8 cellular contexts compared by ENCODE assay signal in genomic region chr2:143937563-143938346, GRCh38.
A peak's percentile ranks its signal among the peaks of the same experiment; 100 is the strongest.
DNase-seq lines count a peak whose midpoint lies in the region; ATAC-seq and TF ChIP-seq lines count a peak whose summit lies in the region.

No MANE protein-coding gene starts in this region.

- H3K9me3 ChIP-seq in adrenal gland (replicated peaks in 1 of 3) (no peaks in the 10 kb centered on the region), stomach smooth muscle (ENCODE audit: control insufficient read depth in 2 of 2, low read length in 2 of 2) (no peaks in the 10 kb centered on the region)

- H3K4me3 Mint-ChIP-seq in activated T-cell treated with anti-CD3 and anti-CD28 coated beads, Interleukin-2, amount 50 U/mL, for 4 hours: peak overlapping the region; percentile 20
- H3K4me3 Mint-ChIP-seq in immature natural killer cell: peak overlapping the region; percentile 54 to 70 (median 67)

- peak overlapping the region in 1 of 2 donors; percentile 49 for H3K9ac ChIP-seq in stomach smooth muscle (ENCODE audit: low read length in 2 of 2)

- ATAC-seq in activated T-cell treated with anti-CD3 and anti-CD28 coated beads, Interleukin-2, amount 50 U/mL, for 4 hours: no peak
- ATAC-seq in HG03432 (IDR thresholded peaks at IDR 0.05; ENCODE audit: unreplicated experiment): peak; percentile 25

- H3K36me3 Mint-ChIP-seq in activated T-cell treated with anti-CD3 and anti-CD28 coated beads, Interleukin-2, amount 50 U/mL, for 4 hours (ENCODE audit: insufficient read depth): peaks cover 4% of the 10 kb centered on the region
- peaks cover 5 to 21% (median 9%) of the 10 kb centered on the region in 3 donors for H3K36me3 Mint-ChIP-seq in immature natural killer cell

- no peak for TF ChIP-seq POLR2A in adrenal gland (IDR thresholded peaks at IDR 0.05)

- no peak for DNase-seq in activated T-cell treated with anti-CD3 and anti-CD28 coated beads, Interleukin-2, amount 50 U/mL, for 4 hours
- DNase-seq in activated T-cell treated with anti-CD3 and anti-CD28 coated beads, Interleukin-2, amount 50 U/mL, for 48 hours: no peak
- DNase-seq in adrenal gland (peak in 2 of 7 donors; percentile 10 to 13), immature natural killer cell (no peak), HuH-7 (ENCODE audit: low spot score) (no peak), NCI-H524 treated with DMSO at 0.1 percent for 48 hours (lab: John Stamatoyannopoulos, UW) (no peak)

- 19 to 28% (median 20%) methylated on average over 15 to 20 of the region's 20 CpGs for WGBS in adrenal gland, 4 donors

- H3K4me1 ChIP-seq in adrenal gland (replicated peaks in 1 of 2) (peaks cover 7 to 17% of the 10 kb centered on the region in 2 donors), stomach smooth muscle (ENCODE audit: control insufficient read depth, insufficient read depth, low read length) (peaks cover 10% of the 10 kb centered on the region)

- no peaks in the 10 kb centered on the region for H3K36me3 ChIP-seq in adrenal gland (replicated peaks in 1 of 2)
- no peaks in the 10 kb centered on the region for H3K36me3 ChIP-seq in stomach smooth muscle (ENCODE audit: control insufficient read depth in 2 of 2, insufficient read depth in 2 of 2, low read length in 2 of 2)

- no peaks in the 10 kb centered on the region for H3K9me3 Mint-ChIP-seq in activated T-cell treated with anti-CD3 and anti-CD28 coated beads, Interleukin-2, amount 50 U/mL, for 4 hours
- peaks cover 0 to 2% (median 0%) of the 10 kb centered on the region in 6 donors for H3K9me3 Mint-ChIP-seq in immature natural killer cell

- peaks cover 13% of the 10 kb centered on the region for H3K4me1 Mint-ChIP-seq in activated T-cell treated with anti-CD3 and anti-CD28 coated beads, Interleukin-2, amount 50 U/mL, for 4 hours (ENCODE audit: low read depth)
- H3K4me1 Mint-ChIP-seq in immature natural killer cell: peaks cover 14 to 21% of the 10 kb centered on the region in 2 donors

- H3K4me3 ChIP-seq in adrenal gland: peak overlapping the region in 2 of 4 donors; percentile 43 to 73
- peak overlapping the region; percentile 50 to 71 for H3K4me3 ChIP-seq in stomach smooth muscle (ENCODE audit: low read length in 2 of 2)

- H3K27ac ChIP-seq in adrenal gland (peak overlapping the region in 4 of 5 donors; percentile 32 to 87 (median 69)), stomach smooth muscle (ENCODE audit: low read length) (peak overlapping the region; percentile 31)

- no peak overlapping the region for H3K27ac Mint-ChIP-seq in immature natural killer cell

- no peak for TF ChIP-seq CTCF in adrenal gland (IDR thresholded peaks at IDR 0.05)

- no peaks in the 10 kb centered on the region for H3K27me3 ChIP-seq in adrenal gland
- peaks cover 0 to 23% of the 10 kb centered on the region in 2 donors for H3K27me3 ChIP-seq in stomach smooth muscle (ENCODE audit: control insufficient read depth in 1 of 2, insufficient read depth in 2 of 2, low read length in 2 of 2)

- intact Hi-C loops in adrenal gland (cut with DNase I): no loop called here

- peaks cover 56% of the 10 kb centered on the region for H3K27me3 Mint-ChIP-seq in activated T-cell treated with anti-CD3 and anti-CD28 coated beads, Interleukin-2, amount 50 U/mL, for 4 hours (ENCODE audit: low read depth)
- H3K27me3 Mint-ChIP-seq in immature natural killer cell (ENCODE audit: low read depth in 3 of 3): peaks cover 11 to 14% (median 11%) of the 10 kb centered on the region in 3 donors
